In the genomic region with DNA sequence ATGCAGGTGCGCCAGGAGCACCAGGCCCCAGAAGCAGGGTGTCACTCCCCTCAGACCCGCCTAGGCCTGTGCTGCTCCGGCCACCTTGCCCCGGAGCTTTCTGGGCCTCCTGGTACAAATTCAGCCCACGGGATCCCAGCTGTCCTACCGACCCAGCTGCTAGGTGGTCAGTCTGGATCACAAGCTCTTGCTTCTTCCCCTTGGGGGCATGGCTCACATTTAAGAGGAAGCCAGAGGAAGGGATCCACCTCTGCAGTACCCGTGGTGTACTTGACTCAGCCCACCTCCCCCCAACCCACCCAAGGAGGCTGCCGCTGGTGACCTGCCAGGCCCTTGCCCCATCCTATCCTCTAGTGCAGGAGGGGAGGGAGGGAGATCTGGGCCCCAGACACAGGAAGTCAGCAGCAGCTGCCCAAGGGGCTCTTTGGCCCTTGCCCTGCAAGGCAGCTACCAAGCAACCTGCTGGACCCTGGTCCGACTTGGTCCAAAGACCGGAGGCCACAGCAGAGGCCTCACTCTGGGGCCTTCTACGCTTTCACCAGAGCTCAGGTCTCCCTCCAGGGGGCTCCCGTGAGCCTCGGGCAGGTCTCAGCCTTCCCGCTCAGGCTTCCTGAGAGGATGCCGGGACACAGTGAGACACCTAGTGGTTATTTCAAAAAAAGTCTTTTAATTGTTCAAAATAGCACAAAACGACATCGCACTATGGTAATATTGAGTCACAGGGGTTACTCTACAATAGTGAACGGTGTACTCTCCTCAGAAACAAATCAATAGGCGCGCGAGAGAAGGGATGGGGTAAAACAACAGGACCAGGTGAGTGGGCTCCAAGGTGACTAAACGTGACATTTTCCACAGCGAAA, we compare ENCODE assay signal across 8 cellular contexts. TPM values are rescaled to one million over a fixed set of nuclear protein-coding genes. Genes with fewer than 3 reads are reported as not detected.
DNase-seq lines count a peak whose midpoint lies in the region; ATAC-seq, FAIRE-seq and TF ChIP-seq lines count a peak whose summit lies in the region.

No MANE protein-coding gene starts in this region.

- H3K56ac ChIP-seq in H9 (ENCODE audit: insufficient read length, low read depth, low read length): no peak overlapping the region

- no peaks in the 10 kb centered on the region for H3K79me1 ChIP-seq in H9 (ENCODE audit: insufficient read depth, low read depth, low read length, poor library complexity, severe bottlenecking)

- H2BK15ac ChIP-seq in H9 (ENCODE audit: low read depth, low read length): no peak overlapping the region

- H3K36me3 Mint-ChIP-seq in H9 (ENCODE audit: insufficient read depth in 1 of 3, low read depth in 3 of 3): peaks cover 27 to 50% (median 43%) of the 10 kb centered on the region in 3 experiments

- H2AFZ ChIP-seq in DND-41 (ENCODE audit: low read depth, low read length) (no peak overlapping the region), H9 (ENCODE audit: low read length) (no peak overlapping the region)

- H3K27me3 Mint-ChIP-seq in H9 (ENCODE audit: low read depth): no peaks in the 10 kb centered on the region

- H3K4me3 Mint-ChIP-seq in H9: no peak overlapping the region; a peak in 2 of 5 replicates

- H4K20me1 ChIP-seq in DND-41 (ENCODE audit: insufficient read depth, low read length): peaks cover 11% of the 10 kb centered on the region
- no peaks in the 10 kb centered on the region for H4K20me1 ChIP-seq in H9 (ENCODE audit: control insufficient read depth, insufficient read depth, insufficient read length)

- no peak overlapping the region for H2BK5ac ChIP-seq in H9 (ENCODE audit: insufficient read length, low read length)

- peak overlapping the region; percentile 44 for H3K27ac ChIP-seq in DND-41 (ENCODE audit: low read length)
- no peak overlapping the region for H3K27ac ChIP-seq in H9 (ENCODE audit: insufficient read length, low read depth, low read length)
- H3K27ac ChIP-seq in pancreas: no peak overlapping the region

- DNase-seq in DND-41 (peak; percentile 79), H9 (peak; percentile 80), MV-4-11 (lab: John Stamatoyannopoulos, UW) (peak; percentile 69), SK-N-DZ (ENCODE audit: low spot score) (peak; percentile 83), foreskin melanocyte (peak; percentile 55), pancreas (peak in 5 of 6 donors; percentile 66 to 84 (median 78))
- DNase-seq in activated naive CD4-positive, alpha-beta T cell treated with Interleukin-2 at 50 U/mL for 16 hours: peak; percentile 79

- H3K9ac ChIP-seq in DND-41 (ENCODE audit: low read depth, low read length): no peak overlapping the region
- no peak overlapping the region for H3K9ac ChIP-seq in H9 (ENCODE audit: extremely low read depth, insufficient read length, low read length)

- H2BK120ac ChIP-seq in H9 (ENCODE audit: low read depth, low read length, poor library complexity, severe bottlenecking): no peak overlapping the region

- H3K4me1 ChIP-seq in DND-41 (ENCODE audit: insufficient read depth, low read length) (peaks cover 13% of the 10 kb centered on the region), H9 (ENCODE audit: insufficient read depth, low read length) (no peaks in the 10 kb centered on the region), pancreas (no peaks in the 10 kb centered on the region)

- H3K23me2 ChIP-seq in H9 (ENCODE audit: insufficient read length, low read depth, low read length, poor library complexity, severe bottlenecking): no peaks in the 10 kb centered on the region

- H3K27me3 ChIP-seq in DND-41 (ENCODE audit: insufficient read depth, low read length, poor library complexity): no peaks in the 10 kb centered on the region
- H3K27me3 ChIP-seq in H9 (ENCODE audit: insufficient read depth, low read length): no peaks in the 10 kb centered on the region
- peaks cover 0 to 2% (median 0%) of the 10 kb centered on the region in 4 donors for H3K27me3 ChIP-seq in pancreas

- H3K23ac ChIP-seq in H9 (ENCODE audit: insufficient read length, low read depth, low read length): no peak overlapping the region

- H2BK20ac ChIP-seq in H9 (ENCODE audit: low read depth, low read length, poor library complexity, severe bottlenecking): no peak overlapping the region

- H2AK5ac ChIP-seq in H9 (ENCODE audit: insufficient read length, low read length): no peak overlapping the region

- no peak overlapping the region for H4K8ac ChIP-seq in H9 (replicated peaks; ENCODE audit: insufficient read length, low read depth, low read length)

- TF ChIP-seq CTCF in DND-41 (IDR thresholded peaks at IDR 0.05; ENCODE audit: borderline replicate concordance, extremely low read depth, low read length, poor library complexity, severe bottlenecking) (peak; percentile 80), H9 (conservative IDR thresholded peaks at IDR 0.05) (peak; percentile 97), pancreas (IDR thresholded peaks at IDR 0.05) (peak; percentile 56 to 73 (median 68))

- H3K4me3 ChIP-seq in DND-41 (ENCODE audit: low read depth in 1 of 2, low read length in 2 of 2) (no peak overlapping the region), pancreas (no peak overlapping the region)

- H3K9me3 ChIP-seq in DND-41 (ENCODE audit: insufficient read depth, low read length, severe bottlenecking) (no peaks in the 10 kb centered on the region), H9 (ENCODE audit: control insufficient read depth, low read depth, low read length) (no peaks in the 10 kb centered on the region), pancreas (no peaks in the 10 kb centered on the region)

- H3K4me1 Mint-ChIP-seq in H9: peaks cover 4 to 28% of the 10 kb centered on the region in 2 experiments

- ATAC-seq in DND-41 (ENCODE audit: insufficient read depth, low read depth) (peak; percentile 78), pancreas (peak; percentile 87 to 94 (median 90)), GM19455 (IDR thresholded peaks at IDR 0.05; ENCODE audit: unreplicated experiment) (no peak)

- intact Hi-C loops in pancreas (cut with DNase I): no loop called here

- no peak overlapping the region for H4K5ac ChIP-seq in H9 (ENCODE audit: insufficient read length, low read depth, low read length)

- peaks cover 2 to 11% of the 10 kb centered on the region in 2 experiments; a peak in 2 of 5 replicates for H3K9me3 Mint-ChIP-seq in H9

- peaks cover 41% of the 10 kb centered on the region for H3K36me3 ChIP-seq in DND-41 (ENCODE audit: insufficient read depth, low read length)
- H3K36me3 ChIP-seq in pancreas: peaks cover 0 to 19% (median 12%) of the 10 kb centered on the region in 3 donors

- H3K14ac ChIP-seq in H9 (ENCODE audit: insufficient read depth, low read length): no peak overlapping the region

- H2BK12ac ChIP-seq in H9 (ENCODE audit: insufficient read length, low read depth, low read length): no peak overlapping the region

- H3K4ac ChIP-seq in H9 (ENCODE audit: low read depth, low read length): no peak overlapping the region

- peak overlapping the region in 2 of 3 experiments; percentile 92 to 94; a peak in 4 of 7 replicates for H3K27ac Mint-ChIP-seq in H9

- H4K91ac ChIP-seq in H9 (ENCODE audit: insufficient read length, low read depth, low read length): no peak overlapping the region

- WGBS in H9 (ENCODE audit: extremely low coverage, insufficient read length, low lambda C conversion rate): no CpG with 5 or more reads among the region's 23 CpGs
- WGBS in pancreas, 2 donors: 46 to 60% methylated on average over 23 of the region's 23 CpGs

- H3K79me2 ChIP-seq in DND-41 (ENCODE audit: insufficient read depth, low read length) (no peaks in the 10 kb centered on the region), H9 (ENCODE audit: insufficient read depth, low read length) (no peaks in the 10 kb centered on the region)

- H3K18ac ChIP-seq in H9 (ENCODE audit: insufficient read length, low read depth, low read length): no peak overlapping the region

- H3T11ph ChIP-seq in H9 (ENCODE audit: low read length): no peak overlapping the region

- no peak overlapping the region for H3K4me2 ChIP-seq in DND-41 (ENCODE audit: insufficient read depth, low read length)
- no peak overlapping the region for H3K4me2 ChIP-seq in H9 (ENCODE audit: insufficient read depth, insufficient read length, low read length)

- peak; percentile 85 for FAIRE-seq in pancreas (lab: Jason Lieb, UNC)

RNA-seq across cellular contexts. Expression of a gene that starts 2.7 kb away (rescaled TPM):
- 7.1 and 8.4 TPM in 2 replicates for total RNA-seq in H9 (2021)
- polyA plus RNA-seq in SK-N-DZ (2014; cell fraction: cytosol; rRNA removed): 5.3 and 8.1 TPM in 2 replicates
- polyA plus RNA-seq in SK-N-DZ (2014; cell fraction: nucleus; rRNA removed): 24.6 and 28.8 TPM in 2 replicates
- total RNA-seq in pancreas: 1 to 10 TPM in 4 of 6 donors, under 1 TPM in 2; 0.43 to 7.5 (median 1.6) TPM
- 1 to 10 TPM; 2.8 to 5.1 TPM for polyA plus RNA-seq in pancreas

RNA-seq across cellular contexts. Expression of a gene that starts 12.3 kb away (rescaled TPM):
- 101 and 103 TPM in 2 replicates for total RNA-seq in H9 (2021)
- polyA plus RNA-seq in SK-N-DZ (2014; cell fraction: cytosol; rRNA removed): 135 and 149 TPM in 2 replicates
- polyA plus RNA-seq in SK-N-DZ (2014; cell fraction: nucleus; rRNA removed): 176 and 329 TPM in 2 replicates
- 10 to 100 TPM; 24.5 to 49.0 (median 40.3) TPM for total RNA-seq in pancreas
- 100 to 1,000 TPM in 1 of 2 donors, 10 to 100 TPM in 1; 95.1 to 115 TPM for polyA plus RNA-seq in pancreas

RNA-seq across cellular contexts. Expression of a gene that starts 21.1 kb away (rescaled TPM):
- total RNA-seq in H9 (2021) (37.8 and 40.6 TPM in 2 replicates), pancreas (10 to 100 TPM in 3 of 6 donors, 1 to 10 TPM in 3; 1.9 to 18.9 (median 8.9) TPM)
- 10.6 and 14.9 TPM in 2 replicates for polyA plus RNA-seq in SK-N-DZ (2014; cell fraction: cytosol; rRNA removed)
- polyA plus RNA-seq in SK-N-DZ (2014; cell fraction: nucleus; rRNA removed): 128 and 146 TPM in 2 replicates
- 10 to 100 TPM; 44.7 to 71.7 TPM for polyA plus RNA-seq in pancreas

RNA-seq across cellular contexts. Expression of a gene that starts 24.5 kb away (rescaled TPM):
- total RNA-seq in H9 (2021) (137 and 144 TPM in 2 replicates), pancreas (10 to 100 TPM; 10.4 to 28.4 (median 17.0) TPM)
- 45.0 and 49.1 TPM in 2 replicates for polyA plus RNA-seq in SK-N-DZ (2014; cell fraction: cytosol; rRNA removed)
- 32.0 and 63.7 TPM in 2 replicates for polyA plus RNA-seq in SK-N-DZ (2014; cell fraction: nucleus; rRNA removed)
- 10 to 100 TPM; 15.7 to 17.1 TPM for polyA plus RNA-seq in pancreas

RNA-seq across cellular contexts. Expression of a gene that starts 25.4 kb away (rescaled TPM):
- total RNA-seq in H9 (2021) (1.9 and 2.7 TPM in 2 replicates), pancreas (10 to 100 TPM in 2 of 6 donors, 1 to 10 TPM in 4; 5.7 to 12.4 (median 9.1) TPM)
- 4.9 and 5.4 TPM in 2 replicates for polyA plus RNA-seq in SK-N-DZ (2014; cell fraction: cytosol; rRNA removed)
- polyA plus RNA-seq in SK-N-DZ (2014; cell fraction: nucleus; rRNA removed): 1.4 and 2.4 TPM in 2 replicates
- polyA plus RNA-seq in pancreas: 1 to 10 TPM; 5.2 to 7.8 TPM
